ENCODE assay signal across 1 cellular context in the genomic region with DNA sequence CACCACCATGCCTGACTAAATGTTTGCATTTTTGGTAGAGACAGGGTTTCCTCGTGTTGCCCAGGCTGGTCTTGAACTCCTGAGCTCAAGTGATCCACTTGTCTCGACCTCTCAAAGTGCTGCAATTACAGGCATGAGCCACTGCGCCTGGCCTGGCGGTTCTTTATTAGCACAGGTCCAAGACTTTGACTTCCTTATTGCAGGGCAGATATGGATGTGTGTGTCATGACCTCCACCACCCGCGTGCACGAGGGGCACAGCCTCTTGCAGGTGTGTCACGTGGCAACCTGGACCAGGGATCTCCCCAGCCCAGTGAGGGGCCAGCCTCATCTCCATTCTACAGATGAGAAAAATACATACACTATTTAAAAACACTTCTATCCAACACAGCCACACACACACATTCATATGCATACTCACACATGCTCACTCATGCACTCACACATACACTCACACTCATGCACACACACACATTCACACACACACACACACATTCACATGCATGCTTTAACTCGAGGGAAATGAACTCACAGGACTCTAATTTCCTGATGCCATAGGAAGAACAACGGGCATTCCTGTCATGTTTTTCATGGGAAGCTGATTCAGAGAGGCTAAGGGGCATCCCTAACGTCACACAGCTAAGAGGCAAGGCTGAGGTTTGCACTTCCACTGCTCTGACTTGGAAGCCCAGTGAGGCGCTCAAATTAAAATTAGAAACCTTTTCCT.
A peak's percentile ranks its signal among the peaks of the same experiment; 100 is the strongest.
TF ChIP-seq lines count a peak whose summit lies in the region.

No MANE protein-coding gene starts in this region.

TF ChIP-seq in HepG2, 621 proteins besides CTCF, POLR2A, EP300 and RAD21:
- TF ChIP-seq ZNF335 (CRISPR knock-in tag; IDR thresholded peaks at IDR 0.05) = no peak
- TF ChIP-seq, protein P1, sequence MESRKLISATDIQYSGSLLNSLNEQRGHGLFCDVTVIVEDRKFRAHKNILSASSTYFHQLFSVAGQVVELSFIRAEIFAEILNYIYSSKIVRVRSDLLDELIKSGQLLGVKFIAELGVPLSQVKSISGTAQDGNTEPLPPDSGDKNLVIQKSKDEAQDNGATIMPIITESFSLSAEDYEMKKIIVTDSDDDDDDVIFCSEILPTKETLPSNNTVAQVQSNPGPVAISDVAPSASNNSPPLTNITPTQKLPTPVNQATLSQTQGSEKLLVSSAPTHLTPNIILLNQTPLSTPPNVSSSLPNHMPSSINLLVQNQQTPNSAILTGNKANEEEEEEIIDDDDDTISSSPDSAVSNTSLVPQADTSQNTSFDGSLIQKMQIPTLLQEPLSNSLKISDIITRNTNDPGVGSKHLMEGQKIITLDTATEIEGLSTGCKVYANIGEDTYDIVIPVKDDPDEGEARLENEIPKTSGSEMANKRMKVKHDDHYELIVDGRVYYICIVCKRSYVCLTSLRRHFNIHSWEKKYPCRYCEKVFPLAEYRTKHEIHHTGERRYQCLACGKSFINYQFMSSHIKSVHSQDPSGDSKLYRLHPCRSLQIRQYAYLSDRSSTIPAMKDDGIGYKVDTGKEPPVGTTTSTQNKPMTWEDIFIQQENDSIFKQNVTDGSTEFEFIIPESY (CRISPR knock-in tag; IDR thresholded peaks at IDR 0.05) = peak; percentile 53; the same call in 1 of the 2 replicates
